18 cellular contexts compared by ENCODE assay signal in genomic region chr20:39294137-39294725, GRCh38.
"Had no signal": no experiment of that assay in that cellular context is flagged by ENCODE, and none has a peak within 500 bp of the region (broad histone marks: within the 10 kb centered on the region; RNA-seq: fewer than 3 reads in every experiment).

No MANE protein-coding gene starts in this region.

- DNase-seq: cerebellar nuclear complex; effector memory CD8-positive, alpha-beta T cell; gastrocnemius medialis; glutamatergic neuron; occipital lobe; pancreas; right cardiac atrium; stimulated activated CD4-positive, alpha-beta T cell treated with anti-CD3 and anti-CD28 coated beads, Interleukin-4, amount 100 ng/mL, for 1 hour; stimulated activated CD8-positive, alpha-beta memory T cell treated with anti-CD3 and anti-CD28 coated beads, Interleukin-4, amount 100 ng/mL, for 48 hours; stimulated activated naive CD8-positive, alpha-beta T cell treated with anti-CD3 and anti-CD28 coated beads, Interleukin-15, Interleukin-2, amounts not matched to agents 100 U/mL and 50 U/mL, for 24 hours; tibial artery; upper lobe of left lung; uterus had no signal

- H3K27me3 ChIP-seq: gastrocnemius medialis, pancreas, tibial artery, upper lobe of left lung, uterus had no signal

- ATAC-seq: effector memory CD8-positive, alpha-beta T cell; gastrocnemius medialis; left lobe of liver; natural killer cell treated with Interleukin-12 subunit alpha and Interleukin-12 subunit beta and Interleukin-15 and Interleukin-18, amount 100 ng/mL, for 72 hours; pancreas; stimulated activated effector memory CD8-positive, alpha-beta T cell treated with anti-CD3 and anti-CD28 coated beads, Interleukin-12 subunit alpha, Interleukin-12 subunit beta, amount 100 ng/mL, for 72 hours; stimulated activated naive CD8-positive, alpha-beta T cell treated with anti-CD3 and anti-CD28 coated beads, Interleukin-15, Interleukin-2, amounts not matched to agents 100 U/mL and 50 U/mL, for 24 hours had no signal

- H3K27ac ChIP-seq: gastrocnemius medialis, pancreas, tibial artery, upper lobe of left lung, uterus had no signal

- H3K4me3 ChIP-seq: gastrocnemius medialis, pancreas, tibial artery, upper lobe of left lung, uterus had no signal

- H3K36me3 ChIP-seq: gastrocnemius medialis, pancreas, tibial artery, upper lobe of left lung, uterus had no signal

- H3K4me1 ChIP-seq: gastrocnemius medialis, pancreas, tibial artery, uterus had no signal

- H3K9me3 ChIP-seq: gastrocnemius medialis, pancreas, tibial artery, upper lobe of left lung, uterus had no signal

- FAIRE-seq: colon, endothelial cell of umbilical vein, pancreas had no signal
